ENCODE assay signal across 9 cellular contexts in genomic region chrX:120308959-120309872, GRCh38. TPM values are rescaled to one million over a fixed set of nuclear protein-coding genes. Genes with fewer than 3 reads are reported as not detected.
DNase-seq lines count a peak whose midpoint lies in the region; ATAC-seq and TF ChIP-seq lines count a peak whose summit lies in the region.
"Had no signal": no experiment of that assay in that cellular context is flagged by ENCODE, and none has a peak within 500 bp of the region (broad histone marks: within the 10 kb centered on the region; RNA-seq: fewer than 3 reads in every experiment).

No MANE protein-coding gene starts in this region.

- no peaks in the 10 kb centered on the region for H3K9me3 ChIP-seq in Caco-2
- H3K9me3 ChIP-seq in HUES64 (ENCODE audit: insufficient read depth, low read depth, low read length), result no peaks in the 10 kb centered on the region
- no peaks in the 10 kb centered on the region for H3K9me3 ChIP-seq in spleen

- H3K27me3 Mint-ChIP-seq in Caco-2 (ENCODE audit: insufficient read depth, unreplicated experiment), result no peaks in the 10 kb centered on the region
- H3K27me3 Mint-ChIP-seq in T-helper 2 cell treated with Interferon-gamma antibody and Interleukin-4, amounts not matched to agents 5 μg/mL and 100 μg/mL, for 36 hours (ENCODE audit: low read depth), result peaks cover 68% of the 10 kb centered on the region

- no peaks in the 10 kb centered on the region for H3K4me1 ChIP-seq in Caco-2
- H3K4me1 ChIP-seq in HUES64 (ENCODE audit: insufficient read depth, low read length), result peaks cover 22% of the 10 kb centered on the region
- peaks cover 0 to 33% (median 16%) of the 10 kb centered on the region in 6 donors for H3K4me1 ChIP-seq in spleen

- in situ Hi-C loops in astrocyte of the spinal cord (cut with HindIII; ENCODE audit: low sequenced_read_pairs), result no loop called here

- DNase-seq in Caco-2, result no peak
- DNase-seq in T-helper 2 cell treated with Interferon-gamma antibody and Interleukin-4, amounts not matched to agents 5 μg/mL and 100 μg/mL, for 36 hours (ENCODE audit: low spot score), result peak; percentile 54
- peak; percentile 54 for DNase-seq in astrocyte of the spinal cord (ENCODE audit: low read depth, low spot score)
- peak; percentile 35 for DNase-seq in iPS-NIHi7 (ENCODE audit: extremely low spot score)
- DNase-seq in spleen, result peak; percentile 92
- DNase-seq in NCI-H345 (lab: John Stamatoyannopoulos, UW), result no peak

- TF ChIP-seq POLR2A in spleen (IDR thresholded peaks at IDR 0.05), result no peak

- H3K36me3 ChIP-seq in Caco-2 (ENCODE audit: control insufficient read depth, insufficient read depth, low read length), result no peaks in the 10 kb centered on the region
- no peaks in the 10 kb centered on the region for H3K36me3 ChIP-seq in HUES64 (ENCODE audit: insufficient read depth, low read length)
- no peaks in the 10 kb centered on the region for H3K36me3 ChIP-seq in spleen

- intact Hi-C loops in Caco-2 (cut with micrococcal nuclease; ENCODE audit: unreplicated experiment) (no loop called here), spleen (cut with DNase I; ENCODE audit: low total_unique reads) (no loop called here)

- no peak overlapping the region for H3K27ac ChIP-seq in HUES64 (ENCODE audit: low read depth, low read length)
- peak overlapping the region in 3 of 8 donors; percentile 24 to 45 (median 36) for H3K27ac ChIP-seq in spleen
- H3K27ac ChIP-seq: SK-N-MC had no signal

- CTCF ChIA-PET in Caco-2 (lab: Charles Lee), result no interaction called here

- no peaks in the 10 kb centered on the region for H3K27me3 ChIP-seq in Caco-2 (replicated peaks; ENCODE audit: control insufficient read depth, insufficient read depth, low read length)
- peaks cover 98% of the 10 kb centered on the region for H3K27me3 ChIP-seq in HUES64 (ENCODE audit: insufficient read depth, low read length)
- H3K27me3 ChIP-seq in spleen (replicated peaks in 1 of 7), result peaks cover 0 to 42% (median 20%) of the 10 kb centered on the region in 7 donors

- H3K9me3 Mint-ChIP-seq in Caco-2 (ENCODE audit: unreplicated experiment), result no peaks in the 10 kb centered on the region
- H3K9me3 Mint-ChIP-seq in T-helper 2 cell treated with Interferon-gamma antibody and Interleukin-4, amounts not matched to agents 5 μg/mL and 100 μg/mL, for 36 hours, result no peaks in the 10 kb centered on the region

- ATAC-seq in GM21390 (IDR thresholded peaks at IDR 0.05; ENCODE audit: unreplicated experiment), result peak; percentile 94

- peak overlapping the region; percentile 67 for H3K4me3 Mint-ChIP-seq in Caco-2 (ENCODE audit: unreplicated experiment)
- H3K4me3 Mint-ChIP-seq in T-helper 2 cell treated with Interferon-gamma antibody and Interleukin-4, amounts not matched to agents 5 μg/mL and 100 μg/mL, for 36 hours, result peak overlapping the region; percentile 82

- 0 out of 2 replicates have a peak overlapping the region, but pooled peaks have one; percentile 25 for H3K9ac ChIP-seq in HUES64 (ENCODE audit: low read depth, low read length)

- H3K36me3 Mint-ChIP-seq in Caco-2 (ENCODE audit: insufficient read depth, unreplicated experiment), result no peaks in the 10 kb centered on the region
- H3K36me3 Mint-ChIP-seq in T-helper 2 cell treated with Interferon-gamma antibody and Interleukin-4, amounts not matched to agents 5 μg/mL and 100 μg/mL, for 36 hours (ENCODE audit: low read depth), result no peaks in the 10 kb centered on the region

- TF ChIP-seq CTCF in Caco-2 (IDR thresholded peaks at IDR 0.05; ENCODE audit: insufficient read depth in 1 of 2, low read depth in 1 of 2, low read length in 1 of 2, severe bottlenecking in 1 of 2, unreplicated experiment in 1 of 2) (no peak), astrocyte of the spinal cord (IDR thresholded peaks at IDR 0.05; ENCODE audit: low read depth, low read length) (peak; percentile 50), spleen (IDR thresholded peaks at IDR 0.05 in 8 of 11, conservative IDR thresholded peaks at IDR 0.05 in 3 of 11) (peak in 10 of 11 experiments; percentile 44 to 73 (median 66))

- H3K4me3 ChIP-seq in Caco-2 (ENCODE audit: low read depth, low read length) (no peak overlapping the region), HUES64 (ENCODE audit: low read length) (peak overlapping the region; percentile 64), astrocyte of the spinal cord (ENCODE audit: low read depth, low read length) (peak overlapping the region; percentile 19), spleen (peak overlapping the region; percentile 21 to 62 (median 34))

- no peak overlapping the region for H3K27ac Mint-ChIP-seq in Caco-2 (ENCODE audit: unreplicated experiment)
- H3K27ac Mint-ChIP-seq in T-helper 2 cell treated with Interferon-gamma antibody and Interleukin-4, amounts not matched to agents 5 μg/mL and 100 μg/mL, for 36 hours, result peak overlapping the region; percentile 47

- 1% methylated on average over 32 of the region's 52 CpGs for whole genome bisulfite sequencing in HUES64
- WGBS in spleen, 5 donors, result 3 to 54% (median 10%) methylated on average over 2 to 52 of the region's 52 CpGs

- no peaks in the 10 kb centered on the region for H3K4me1 Mint-ChIP-seq in Caco-2 (ENCODE audit: low read depth, unreplicated experiment)
- peaks cover 21% of the 10 kb centered on the region for H3K4me1 Mint-ChIP-seq in T-helper 2 cell treated with Interferon-gamma antibody and Interleukin-4, amounts not matched to agents 5 μg/mL and 100 μg/mL, for 36 hours (ENCODE audit: low read depth)

- BruUV-seq in Caco-2 (replicated peaks; lab: Mats Ljungman, UMichigan), result no TSS peak

- POLR2A ChIA-PET in Caco-2 (lab: Charles Lee), result no interaction called here

RNA-seq across cellular contexts. Expression of gene TMEM255A, which starts 2.0 kb away (rescaled TPM):
- 2.9 and 3.8 TPM in 2 replicates for total RNA-seq in Caco-2 (2022)
- polyA plus RNA-seq in HUES64 (2013, experiment 1 of 2), result 0.90 TPM
- 0.89 TPM for polyA plus RNA-seq in HUES64 (2013, experiment 2 of 2)
- 1 to 10 TPM in 5 of 7 donors, under 1 TPM in 2; 0.46 to 1.8 (median 1.6) TPM for total RNA-seq in spleen
- 1 to 10 TPM; 1.0 to 2.0 (median 1.4) TPM for polyA plus RNA-seq in spleen

RNA-seq across cellular contexts. Expression of gene ATP1B4, which starts 52.7 kb away (rescaled TPM):
- total RNA-seq in Caco-2 (2022) (not detected in 2 replicates), spleen (not detected)
- polyA plus RNA-seq in HUES64 (2013, experiment 1 of 2), result not detected
- not detected for polyA plus RNA-seq in HUES64 (2013, experiment 2 of 2)
- polyA plus RNA-seq in spleen, result not detected

RNA-seq across cellular contexts. Expression of gene ZBTB33, which starts 58.6 kb away (rescaled TPM):
- 16.5 and 17.2 TPM in 2 replicates for total RNA-seq in Caco-2 (2022)
- 16.1 TPM for polyA plus RNA-seq in HUES64 (2013, experiment 1 of 2)
- polyA plus RNA-seq in HUES64 (2013, experiment 2 of 2), result 17.0 TPM
- total RNA-seq in spleen, result 10 to 100 TPM; 13.6 to 23.7 (median 19.3) TPM
- polyA plus RNA-seq in spleen, result 1 to 10 TPM; 4.7 to 8.8 (median 6.8) TPM

Comparison
In these comparisons a context has a peak if more than half of its experiments do, and no peak if none do; other contexts are left out.
1. DNase-seq: peak in T-helper 2 cell treated with Interferon-gamma antibody and Interleukin-4, amounts not matched to agents 5 μg/mL and 100 μg/mL, for 36 hours (single experiment), astrocyte of the spinal cord (single experiment), iPS-NIHi7 (single experiment) and spleen (single experiment); none in Caco-2 (0 of 2) and NCI-H345 (single experiment).
2. CTCF ChIP-seq: peak in astrocyte of the spinal cord (single experiment) and spleen (10 of 11); none in Caco-2 (0 of 2).